37 cellular contexts compared by ENCODE assay signal in genomic region chr17:60514500-60514899, GRCh38.
"Had no signal": no experiment of that assay in that cellular context is flagged by ENCODE, and none has a peak within 500 bp of the region (broad histone marks: within the 10 kb centered on the region; RNA-seq: fewer than 3 reads in every experiment).

No MANE protein-coding gene starts in this region.

- DNase-seq: activated B cell treated with CpG ODN at 0.5 μM for 24 hours; activated CD4-positive, alpha-beta memory T cell treated with anti-CD3 and anti-CD28 coated beads for 36 hours; activated CD4-positive, alpha-beta T cell treated with anti-CD3 and anti-CD28 coated beads, Interleukin-2, amount 10 ng/mL, durations not matched to agents 24 days and 14 days; activated CD8-positive, alpha-beta memory T cell treated with anti-CD3 and anti-CD28 coated beads, Interleukin-2, amount 10 ng/mL, durations not matched to agents 7 days and 5 days; activated CD8-positive, alpha-beta memory T cell treated with anti-CD3 and anti-CD28 coated beads, Interleukin-2, amount 50 U/mL, for 4 hours; activated CD8-positive, alpha-beta T cell treated with anti-CD3 and anti-CD28 coated beads, Interleukin-2, amount 10 ng/mL, durations not matched to agents 7 days and 5 days; activated effector memory CD4-positive, alpha-beta T cell treated with Interleukin-2 at 50 U/mL for 16 hours; activated gamma-delta T cell treated with Interleukin-2 at 50 U/mL for 16 hours; activated naive CD4-positive, alpha-beta T cell treated with anti-CD3 and anti-CD28 coated beads for 36 hours; activated naive CD8-positive, alpha-beta T cell treated with anti-CD3 and anti-CD28 coated beads, Interleukin-2, amount 10 ng/mL, durations not matched to agents 7 days and 5 days; activated T-cell treated with anti-CD3 and anti-CD28 coated beads, Interleukin-2, amount 50 U/mL, for 24 hours; amniotic stem cell; anterior cingulate cortex; brain microvascular endothelial cell; caudate nucleus; cortex of kidney; dermis blood vessel endothelial cell; effector CD4-positive, alpha-beta T cell; effector memory CD8-positive, alpha-beta T cell; esophagus squamous epithelium; foreskin melanocyte; heart right ventricle; SW 1271; T-cell; T1000; WERI-Rb-1 had no signal

- H3K4me1 Mint-ChIP-seq: activated CD8-positive, alpha-beta memory T cell treated with anti-CD3 and anti-CD28 coated beads, Interleukin-2, amount 10 ng/mL, durations not matched to agents 7 days and 5 days; activated naive CD8-positive, alpha-beta T cell treated with anti-CD3 and anti-CD28 coated beads, Interleukin-2, amount 10 ng/mL, durations not matched to agents 7 days and 5 days had no signal

- H3K27ac Mint-ChIP-seq: activated B cell treated with CpG ODN at 0.5 μM for 24 hours; activated CD4-positive, alpha-beta memory T cell treated with anti-CD3 and anti-CD28 coated beads for 36 hours; activated CD4-positive, alpha-beta T cell treated with anti-CD3 and anti-CD28 coated beads, Interleukin-2, amount 10 ng/mL, durations not matched to agents 24 days and 14 days; activated CD8-positive, alpha-beta memory T cell treated with anti-CD3 and anti-CD28 coated beads, Interleukin-2, amount 10 ng/mL, durations not matched to agents 7 days and 5 days; activated CD8-positive, alpha-beta T cell treated with anti-CD3 and anti-CD28 coated beads, Interleukin-2, amount 10 ng/mL, durations not matched to agents 7 days and 5 days; activated naive CD4-positive, alpha-beta T cell treated with anti-CD3 and anti-CD28 coated beads for 36 hours; activated naive CD8-positive, alpha-beta T cell treated with anti-CD3 and anti-CD28 coated beads, Interleukin-2, amount 10 ng/mL, durations not matched to agents 7 days and 5 days; activated T-cell treated with anti-CD3 and anti-CD28 coated beads, Interleukin-2, amount 50 U/mL, for 24 hours; activated T-helper 17 cell treated with anti-CD3 and anti-CD28 coated beads, Interleukin-2, amount 50 U/mL, for 72 hours; T-helper 1 cell treated with Interleukin-12 subunit alpha and Interleukin-12 subunit beta and Interleukin-4 antibody, amounts not matched to agents 30 μg/mL and 1 μg/mL, for 36 hours; T-helper 2 cell treated with Interferon-gamma antibody and Interleukin-4, amounts not matched to agents 5 μg/mL and 100 μg/mL, for 36 hours had no signal

- H3K9me3 Mint-ChIP-seq: activated B cell treated with CpG ODN at 0.5 μM for 24 hours; activated CD4-positive, alpha-beta memory T cell treated with anti-CD3 and anti-CD28 coated beads for 36 hours; activated CD4-positive, alpha-beta T cell treated with anti-CD3 and anti-CD28 coated beads, Interleukin-2, amount 10 ng/mL, durations not matched to agents 24 days and 14 days; activated naive CD4-positive, alpha-beta T cell treated with anti-CD3 and anti-CD28 coated beads for 36 hours; activated naive CD4-positive, alpha-beta T cell treated with anti-CD3 and anti-CD28 coated beads, Interleukin-2, amount 50 U/mL, for 72 hours; activated naive CD8-positive, alpha-beta T cell treated with anti-CD3 and anti-CD28 coated beads, Interleukin-2, amount 10 ng/mL, durations not matched to agents 7 days and 5 days; activated T-cell treated with anti-CD3 and anti-CD28 coated beads, Interleukin-2, amount 50 U/mL, for 24 hours; activated T-helper 17 cell treated with anti-CD3 and anti-CD28 coated beads, Interleukin-2, amount 50 U/mL, for 72 hours; effector memory CD8-positive, alpha-beta T cell; T-cell; T-helper 1 cell treated with Interleukin-12 subunit alpha and Interleukin-12 subunit beta and Interleukin-4 antibody, amounts not matched to agents 30 μg/mL and 1 μg/mL, for 36 hours; T-helper 2 cell treated with Interferon-gamma antibody and Interleukin-4, amounts not matched to agents 5 μg/mL and 100 μg/mL, for 36 hours had no signal

- H3K4me3 Mint-ChIP-seq: activated B cell treated with CpG ODN at 0.5 μM for 24 hours; activated CD4-positive, alpha-beta memory T cell treated with anti-CD3 and anti-CD28 coated beads for 36 hours; activated CD4-positive, alpha-beta T cell treated with anti-CD3 and anti-CD28 coated beads, Interleukin-2, amount 10 ng/mL, durations not matched to agents 24 days and 14 days; activated CD8-positive, alpha-beta memory T cell treated with anti-CD3 and anti-CD28 coated beads, Interleukin-2, amount 10 ng/mL, durations not matched to agents 7 days and 5 days; activated CD8-positive, alpha-beta T cell treated with anti-CD3 and anti-CD28 coated beads, Interleukin-2, amount 10 ng/mL, durations not matched to agents 7 days and 5 days; activated naive CD4-positive, alpha-beta T cell treated with anti-CD3 and anti-CD28 coated beads for 36 hours; activated naive CD8-positive, alpha-beta T cell treated with anti-CD3 and anti-CD28 coated beads, Interleukin-2, amount 10 ng/mL, durations not matched to agents 7 days and 5 days; activated T-cell treated with anti-CD3 and anti-CD28 coated beads, Interleukin-2, amount 50 U/mL, for 24 hours; activated T-helper 17 cell treated with anti-CD3 and anti-CD28 coated beads, Interleukin-2, amount 50 U/mL, for 72 hours; effector memory CD8-positive, alpha-beta T cell; T-cell; T-helper 1 cell treated with Interleukin-12 subunit alpha and Interleukin-12 subunit beta and Interleukin-4 antibody, amounts not matched to agents 30 μg/mL and 1 μg/mL, for 36 hours; T-helper 2 cell treated with Interferon-gamma antibody and Interleukin-4, amounts not matched to agents 5 μg/mL and 100 μg/mL, for 36 hours had no signal

- H3K27me3 ChIP-seq: brain microvascular endothelial cell, esophagus squamous epithelium, gastroesophageal sphincter, heart right ventricle had no signal

- H3K9me3 ChIP-seq: esophagus squamous epithelium, gastroesophageal sphincter, heart right ventricle had no signal

- H3K27me3 Mint-ChIP-seq: activated B cell treated with CpG ODN at 0.5 μM for 24 hours; activated CD4-positive, alpha-beta memory T cell treated with anti-CD3 and anti-CD28 coated beads for 36 hours; activated CD4-positive, alpha-beta T cell treated with anti-CD3 and anti-CD28 coated beads, Interleukin-2, amount 10 ng/mL, durations not matched to agents 24 days and 14 days; activated CD8-positive, alpha-beta memory T cell treated with anti-CD3 and anti-CD28 coated beads, Interleukin-2, amount 10 ng/mL, durations not matched to agents 7 days and 5 days; activated naive CD8-positive, alpha-beta T cell treated with anti-CD3 and anti-CD28 coated beads, Interleukin-2, amount 10 ng/mL, durations not matched to agents 7 days and 5 days; activated T-cell treated with anti-CD3 and anti-CD28 coated beads, Interleukin-2, amount 50 U/mL, for 24 hours; activated T-helper 17 cell treated with anti-CD3 and anti-CD28 coated beads, Interleukin-2, amount 50 U/mL, for 72 hours; effector memory CD8-positive, alpha-beta T cell; T-cell had no signal

- FAIRE-seq: astrocyte, colon, endometrium, endothelial cell of umbilical vein had no signal

- H3K27ac ChIP-seq: brain microvascular endothelial cell, epithelial cell of prostate, esophagus squamous epithelium, gastroesophageal sphincter, heart right ventricle, WERI-Rb-1 had no signal

- H3K4me3 ChIP-seq: esophagus squamous epithelium, gastroesophageal sphincter, heart right ventricle had no signal

- ATAC-seq: activated CD4-positive, CD25-positive, alpha-beta regulatory T cell treated with anti-CD3 and anti-CD28 coated beads, Interleukin-2, amount 50 U/mL, for 24 hours; activated CD8-positive, alpha-beta memory T cell treated with anti-CD3 and anti-CD28 coated beads, Interleukin-2, amount 10 ng/mL, durations not matched to agents 7 days and 5 days; activated CD8-positive, alpha-beta T cell treated with anti-CD3 and anti-CD28 coated beads, Interleukin-2, amount 10 ng/mL, durations not matched to agents 7 days and 5 days; activated naive CD4-positive, alpha-beta T cell treated with anti-CD3 and anti-CD28 coated beads, Interleukin-2, amount 50 U/mL, for 72 hours; activated T-helper 17 cell treated with anti-CD3 and anti-CD28 coated beads, Interleukin-2, amount 50 U/mL, for 72 hours; effector memory CD8-positive, alpha-beta T cell; gastroesophageal sphincter; heart right ventricle; T-cell had no signal
